ENCODE assay signal across 1 cellular context in the genomic region with DNA sequence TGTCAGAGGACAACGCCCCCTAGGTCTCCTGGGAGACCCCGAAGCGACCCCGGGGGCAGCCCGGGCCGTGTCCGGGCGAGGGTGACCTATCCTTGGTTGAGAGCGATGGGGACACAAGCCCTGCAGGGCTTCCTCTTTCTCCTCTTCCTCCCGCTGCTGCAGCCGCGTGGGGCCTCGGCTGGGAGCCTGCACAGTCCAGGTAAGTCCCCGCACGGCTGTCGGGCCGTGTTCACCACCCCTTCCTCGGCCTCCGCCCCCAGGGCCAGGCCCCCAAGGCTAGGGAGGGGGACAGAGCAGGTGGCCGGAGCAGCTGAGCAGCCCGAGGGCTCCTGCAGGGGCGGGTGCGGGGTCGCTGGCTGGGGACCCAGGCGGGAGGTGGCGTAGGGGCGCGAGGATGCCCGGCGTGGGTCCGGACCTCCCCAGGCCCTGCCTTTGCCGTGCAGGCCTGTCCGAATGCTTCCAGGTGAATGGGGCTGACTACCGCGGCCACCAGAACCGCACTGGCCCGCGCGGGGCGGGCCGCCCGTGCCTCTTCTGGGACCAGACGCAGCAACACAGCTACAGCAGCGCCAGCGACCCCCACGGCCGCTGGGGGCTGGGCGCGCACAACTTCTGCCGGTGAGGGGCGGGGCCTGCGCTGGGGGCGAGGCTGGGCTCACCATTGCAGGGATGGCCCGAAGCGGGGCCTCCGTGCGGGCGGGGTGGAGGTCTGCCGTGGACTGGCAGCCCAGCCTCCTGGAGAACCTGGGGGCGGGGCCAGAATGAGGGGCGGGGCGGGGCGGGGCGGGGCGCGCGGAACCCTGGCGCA.
TF ChIP-seq lines count a peak whose summit lies in the region.

No MANE protein-coding gene starts in this region.

TF ChIP-seq in WTC11, 78 proteins besides CTCF, POLR2A, EP300 and RAD21 (continued from another document):
- TF ChIP-seq, protein P1, sequence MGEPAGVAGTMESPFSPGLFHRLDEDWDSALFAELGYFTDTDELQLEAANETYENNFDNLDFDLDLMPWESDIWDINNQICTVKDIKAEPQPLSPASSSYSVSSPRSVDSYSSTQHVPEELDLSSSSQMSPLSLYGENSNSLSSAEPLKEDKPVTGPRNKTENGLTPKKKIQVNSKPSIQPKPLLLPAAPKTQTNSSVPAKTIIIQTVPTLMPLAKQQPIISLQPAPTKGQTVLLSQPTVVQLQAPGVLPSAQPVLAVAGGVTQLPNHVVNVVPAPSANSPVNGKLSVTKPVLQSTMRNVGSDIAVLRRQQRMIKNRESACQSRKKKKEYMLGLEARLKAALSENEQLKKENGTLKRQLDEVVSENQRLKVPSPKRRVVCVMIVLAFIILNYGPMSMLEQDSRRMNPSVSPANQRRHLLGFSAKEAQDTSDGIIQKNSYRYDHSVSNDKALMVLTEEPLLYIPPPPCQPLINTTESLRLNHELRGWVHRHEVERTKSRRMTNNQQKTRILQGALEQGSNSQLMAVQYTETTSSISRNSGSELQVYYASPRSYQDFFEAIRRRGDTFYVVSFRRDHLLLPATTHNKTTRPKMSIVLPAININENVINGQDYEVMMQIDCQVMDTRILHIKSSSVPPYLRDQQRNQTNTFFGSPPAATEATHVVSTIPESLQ (CRISPR knock-in tag; IDR thresholded peaks at IDR 0.05): no peak
- no peak for TF ChIP-seq TCF7 (CRISPR knock-in tag; IDR thresholded peaks at IDR 0.05; ENCODE audit: low read depth)
- TF ChIP-seq, protein P2, sequence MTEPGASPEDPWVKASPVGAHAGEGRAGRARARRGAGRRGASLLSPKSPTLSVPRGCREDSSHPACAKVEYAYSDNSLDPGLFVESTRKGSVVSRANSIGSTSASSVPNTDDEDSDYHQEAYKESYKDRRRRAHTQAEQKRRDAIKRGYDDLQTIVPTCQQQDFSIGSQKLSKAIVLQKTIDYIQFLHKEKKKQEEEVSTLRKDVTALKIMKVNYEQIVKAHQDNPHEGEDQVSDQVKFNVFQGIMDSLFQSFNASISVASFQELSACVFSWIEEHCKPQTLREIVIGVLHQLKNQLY (CRISPR knock-in tag; IDR thresholded peaks at IDR 0.05): no peak
- TF ChIP-seq, protein P3, sequence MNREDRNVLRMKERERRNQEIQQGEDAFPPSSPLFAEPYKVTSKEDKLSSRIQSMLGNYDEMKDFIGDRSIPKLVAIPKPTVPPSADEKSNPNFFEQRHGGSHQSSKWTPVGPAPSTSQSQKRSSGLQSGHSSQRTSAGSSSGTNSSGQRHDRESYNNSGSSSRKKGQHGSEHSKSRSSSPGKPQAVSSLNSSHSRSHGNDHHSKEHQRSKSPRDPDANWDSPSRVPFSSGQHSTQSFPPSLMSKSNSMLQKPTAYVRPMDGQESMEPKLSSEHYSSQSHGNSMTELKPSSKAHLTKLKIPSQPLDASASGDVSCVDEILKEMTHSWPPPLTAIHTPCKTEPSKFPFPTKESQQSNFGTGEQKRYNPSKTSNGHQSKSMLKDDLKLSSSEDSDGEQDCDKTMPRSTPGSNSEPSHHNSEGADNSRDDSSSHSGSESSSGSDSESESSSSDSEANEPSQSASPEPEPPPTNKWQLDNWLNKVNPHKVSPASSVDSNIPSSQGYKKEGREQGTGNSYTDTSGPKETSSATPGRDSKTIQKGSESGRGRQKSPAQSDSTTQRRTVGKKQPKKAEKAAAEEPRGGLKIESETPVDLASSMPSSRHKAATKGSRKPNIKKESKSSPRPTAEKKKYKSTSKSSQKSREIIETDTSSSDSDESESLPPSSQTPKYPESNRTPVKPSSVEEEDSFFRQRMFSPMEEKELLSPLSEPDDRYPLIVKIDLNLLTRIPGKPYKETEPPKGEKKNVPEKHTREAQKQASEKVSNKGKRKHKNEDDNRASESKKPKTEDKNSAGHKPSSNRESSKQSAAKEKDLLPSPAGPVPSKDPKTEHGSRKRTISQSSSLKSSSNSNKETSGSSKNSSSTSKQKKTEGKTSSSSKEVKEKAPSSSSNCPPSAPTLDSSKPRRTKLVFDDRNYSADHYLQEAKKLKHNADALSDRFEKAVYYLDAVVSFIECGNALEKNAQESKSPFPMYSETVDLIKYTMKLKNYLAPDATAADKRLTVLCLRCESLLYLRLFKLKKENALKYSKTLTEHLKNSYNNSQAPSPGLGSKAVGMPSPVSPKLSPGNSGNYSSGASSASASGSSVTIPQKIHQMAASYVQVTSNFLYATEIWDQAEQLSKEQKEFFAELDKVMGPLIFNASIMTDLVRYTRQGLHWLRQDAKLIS (CRISPR knock-in tag; IDR thresholded peaks at IDR 0.05; ENCODE audit: borderline replicate concordance): no peak
- TF ChIP-seq, protein P4, sequence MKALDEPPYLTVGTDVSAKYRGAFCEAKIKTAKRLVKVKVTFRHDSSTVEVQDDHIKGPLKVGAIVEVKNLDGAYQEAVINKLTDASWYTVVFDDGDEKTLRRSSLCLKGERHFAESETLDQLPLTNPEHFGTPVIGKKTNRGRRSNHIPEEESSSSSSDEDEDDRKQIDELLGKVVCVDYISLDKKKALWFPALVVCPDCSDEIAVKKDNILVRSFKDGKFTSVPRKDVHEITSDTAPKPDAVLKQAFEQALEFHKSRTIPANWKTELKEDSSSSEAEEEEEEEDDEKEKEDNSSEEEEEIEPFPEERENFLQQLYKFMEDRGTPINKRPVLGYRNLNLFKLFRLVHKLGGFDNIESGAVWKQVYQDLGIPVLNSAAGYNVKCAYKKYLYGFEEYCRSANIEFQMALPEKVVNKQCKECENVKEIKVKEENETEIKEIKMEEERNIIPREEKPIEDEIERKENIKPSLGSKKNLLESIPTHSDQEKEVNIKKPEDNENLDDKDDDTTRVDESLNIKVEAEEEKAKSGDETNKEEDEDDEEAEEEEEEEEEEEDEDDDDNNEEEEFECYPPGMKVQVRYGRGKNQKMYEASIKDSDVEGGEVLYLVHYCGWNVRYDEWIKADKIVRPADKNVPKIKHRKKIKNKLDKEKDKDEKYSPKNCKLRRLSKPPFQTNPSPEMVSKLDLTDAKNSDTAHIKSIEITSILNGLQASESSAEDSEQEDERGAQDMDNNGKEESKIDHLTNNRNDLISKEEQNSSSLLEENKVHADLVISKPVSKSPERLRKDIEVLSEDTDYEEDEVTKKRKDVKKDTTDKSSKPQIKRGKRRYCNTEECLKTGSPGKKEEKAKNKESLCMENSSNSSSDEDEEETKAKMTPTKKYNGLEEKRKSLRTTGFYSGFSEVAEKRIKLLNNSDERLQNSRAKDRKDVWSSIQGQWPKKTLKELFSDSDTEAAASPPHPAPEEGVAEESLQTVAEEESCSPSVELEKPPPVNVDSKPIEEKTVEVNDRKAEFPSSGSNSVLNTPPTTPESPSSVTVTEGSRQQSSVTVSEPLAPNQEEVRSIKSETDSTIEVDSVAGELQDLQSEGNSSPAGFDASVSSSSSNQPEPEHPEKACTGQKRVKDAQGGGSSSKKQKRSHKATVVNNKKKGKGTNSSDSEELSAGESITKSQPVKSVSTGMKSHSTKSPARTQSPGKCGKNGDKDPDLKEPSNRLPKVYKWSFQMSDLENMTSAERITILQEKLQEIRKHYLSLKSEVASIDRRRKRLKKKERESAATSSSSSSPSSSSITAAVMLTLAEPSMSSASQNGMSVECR (CRISPR knock-in tag; IDR thresholded peaks at IDR 0.05; ENCODE audit: borderline replicate concordance): peak; percentile 60; the same call in 1 of the 2 replicates
- no peak for TF ChIP-seq ZNF671 (CRISPR knock-in tag; IDR thresholded peaks at IDR 0.05)
- TF ChIP-seq ZNF423 (CRISPR knock-in tag; IDR thresholded peaks at IDR 0.05): peak; percentile 27; the same call in 1 of the 2 replicates
- peak; percentile 77 for TF ChIP-seq SP1 (CRISPR knock-in tag; conservative IDR thresholded peaks at IDR 0.05)
- TF ChIP-seq, protein P5, sequence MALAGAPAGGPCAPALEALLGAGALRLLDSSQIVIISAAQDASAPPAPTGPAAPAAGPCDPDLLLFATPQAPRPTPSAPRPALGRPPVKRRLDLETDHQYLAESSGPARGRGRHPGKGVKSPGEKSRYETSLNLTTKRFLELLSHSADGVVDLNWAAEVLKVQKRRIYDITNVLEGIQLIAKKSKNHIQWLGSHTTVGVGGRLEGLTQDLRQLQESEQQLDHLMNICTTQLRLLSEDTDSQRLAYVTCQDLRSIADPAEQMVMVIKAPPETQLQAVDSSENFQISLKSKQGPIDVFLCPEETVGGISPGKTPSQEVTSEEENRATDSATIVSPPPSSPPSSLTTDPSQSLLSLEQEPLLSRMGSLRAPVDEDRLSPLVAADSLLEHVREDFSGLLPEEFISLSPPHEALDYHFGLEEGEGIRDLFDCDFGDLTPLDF (CRISPR knock-in tag; IDR thresholded peaks at IDR 0.05): no peak
- TF ChIP-seq, protein P6, sequence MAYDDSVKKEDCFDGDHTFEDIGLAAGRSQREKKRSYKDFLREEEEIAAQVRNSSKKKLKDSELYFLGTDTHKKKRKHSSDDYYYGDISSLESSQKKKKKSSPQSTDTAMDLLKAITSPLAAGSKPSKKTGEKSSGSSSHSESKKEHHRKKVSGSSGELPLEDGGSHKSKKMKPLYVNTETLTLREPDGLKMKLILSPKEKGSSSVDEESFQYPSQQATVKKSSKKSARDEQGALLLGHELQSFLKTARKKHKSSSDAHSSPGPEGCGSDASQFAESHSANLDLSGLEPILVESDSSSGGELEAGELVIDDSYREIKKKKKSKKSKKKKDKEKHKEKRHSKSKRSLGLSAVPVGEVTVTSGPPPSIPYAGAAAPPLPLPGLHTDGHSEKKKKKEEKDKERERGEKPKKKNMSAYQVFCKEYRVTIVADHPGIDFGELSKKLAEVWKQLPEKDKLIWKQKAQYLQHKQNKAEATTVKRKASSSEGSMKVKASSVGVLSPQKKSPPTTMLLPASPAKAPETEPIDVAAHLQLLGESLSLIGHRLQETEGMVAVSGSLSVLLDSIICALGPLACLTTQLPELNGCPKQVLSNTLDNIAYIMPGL (CRISPR knock-in tag; IDR thresholded peaks at IDR 0.05): peak; percentile 83; the same call in 1 of the 2 replicates
- TF ChIP-seq, protein P7, sequence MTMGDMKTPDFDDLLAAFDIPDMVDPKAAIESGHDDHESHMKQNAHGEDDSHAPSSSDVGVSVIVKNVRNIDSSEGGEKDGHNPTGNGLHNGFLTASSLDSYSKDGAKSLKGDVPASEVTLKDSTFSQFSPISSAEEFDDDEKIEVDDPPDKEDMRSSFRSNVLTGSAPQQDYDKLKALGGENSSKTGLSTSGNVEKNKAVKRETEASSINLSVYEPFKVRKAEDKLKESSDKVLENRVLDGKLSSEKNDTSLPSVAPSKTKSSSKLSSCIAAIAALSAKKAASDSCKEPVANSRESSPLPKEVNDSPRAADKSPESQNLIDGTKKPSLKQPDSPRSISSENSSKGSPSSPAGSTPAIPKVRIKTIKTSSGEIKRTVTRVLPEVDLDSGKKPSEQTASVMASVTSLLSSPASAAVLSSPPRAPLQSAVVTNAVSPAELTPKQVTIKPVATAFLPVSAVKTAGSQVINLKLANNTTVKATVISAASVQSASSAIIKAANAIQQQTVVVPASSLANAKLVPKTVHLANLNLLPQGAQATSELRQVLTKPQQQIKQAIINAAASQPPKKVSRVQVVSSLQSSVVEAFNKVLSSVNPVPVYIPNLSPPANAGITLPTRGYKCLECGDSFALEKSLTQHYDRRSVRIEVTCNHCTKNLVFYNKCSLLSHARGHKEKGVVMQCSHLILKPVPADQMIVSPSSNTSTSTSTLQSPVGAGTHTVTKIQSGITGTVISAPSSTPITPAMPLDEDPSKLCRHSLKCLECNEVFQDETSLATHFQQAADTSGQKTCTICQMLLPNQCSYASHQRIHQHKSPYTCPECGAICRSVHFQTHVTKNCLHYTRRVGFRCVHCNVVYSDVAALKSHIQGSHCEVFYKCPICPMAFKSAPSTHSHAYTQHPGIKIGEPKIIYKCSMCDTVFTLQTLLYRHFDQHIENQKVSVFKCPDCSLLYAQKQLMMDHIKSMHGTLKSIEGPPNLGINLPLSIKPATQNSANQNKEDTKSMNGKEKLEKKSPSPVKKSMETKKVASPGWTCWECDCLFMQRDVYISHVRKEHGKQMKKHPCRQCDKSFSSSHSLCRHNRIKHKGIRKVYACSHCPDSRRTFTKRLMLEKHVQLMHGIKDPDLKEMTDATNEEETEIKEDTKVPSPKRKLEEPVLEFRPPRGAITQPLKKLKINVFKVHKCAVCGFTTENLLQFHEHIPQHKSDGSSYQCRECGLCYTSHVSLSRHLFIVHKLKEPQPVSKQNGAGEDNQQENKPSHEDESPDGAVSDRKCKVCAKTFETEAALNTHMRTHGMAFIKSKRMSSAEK (CRISPR knock-in tag; IDR thresholded peaks at IDR 0.05; ENCODE audit: borderline replicate concordance): no peak
- 0 out of 2 replicates have a peak, but pooled peaks have one; percentile 20 for TF ChIP-seq FOXK1 (CRISPR knock-in tag; IDR thresholded peaks at IDR 0.05)
- no peak for TF ChIP-seq NFYB (CRISPR knock-in tag; conservative IDR thresholded peaks at IDR 0.05; ENCODE audit: low read depth)
